In the genomic region with DNA sequence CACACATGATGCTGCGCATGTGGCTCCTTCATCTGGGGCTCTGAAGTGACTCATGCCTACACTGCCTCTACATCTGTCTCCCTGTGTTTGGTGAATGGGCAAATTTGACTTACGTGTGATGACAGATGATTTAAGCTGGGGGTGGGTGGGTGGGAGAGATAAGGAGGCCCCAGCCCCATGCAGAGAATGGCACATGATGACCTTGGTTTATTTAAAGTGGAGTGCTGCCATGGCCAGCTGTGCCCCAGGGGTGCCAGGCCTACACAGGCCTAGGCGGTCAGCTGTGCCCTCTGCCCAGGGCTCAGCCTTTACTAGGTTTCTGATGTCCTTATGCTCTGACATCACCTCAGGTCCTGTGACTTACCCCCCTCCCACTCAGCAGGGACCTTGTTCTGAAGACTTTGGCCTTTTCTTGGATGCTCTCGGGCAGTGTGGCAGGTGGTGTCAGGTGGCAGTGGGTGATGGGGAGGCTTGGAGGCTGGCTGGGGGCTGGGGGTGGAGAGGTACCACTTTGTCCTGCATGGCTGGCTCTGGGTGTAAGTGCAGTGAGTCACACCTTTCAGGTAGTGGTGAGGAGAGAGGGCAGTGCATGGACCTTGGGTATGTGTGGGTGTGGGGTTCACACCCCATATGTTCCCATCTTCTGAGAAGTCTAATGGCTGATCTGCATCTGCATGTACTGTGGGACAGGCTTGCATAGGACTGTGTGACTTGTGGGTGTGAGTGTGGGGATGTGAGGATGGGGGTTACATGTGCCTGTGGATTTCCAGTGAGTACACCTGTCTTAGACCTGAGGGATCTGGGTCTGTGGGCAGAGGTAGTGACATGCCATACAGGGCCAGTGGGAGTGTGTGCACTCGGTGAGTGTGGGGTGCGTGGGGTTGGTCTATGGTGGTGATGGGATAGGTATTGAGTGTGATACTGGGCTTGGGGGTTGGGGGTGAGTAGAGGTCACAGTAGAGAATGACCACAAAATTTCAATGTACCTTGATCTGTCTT, we compare ENCODE assay signal across 23 cellular contexts. TPM values are rescaled to one million over a fixed set of nuclear protein-coding genes. Genes with fewer than 3 reads are reported as not detected.
DNase-seq lines count a peak whose midpoint lies in the region; ATAC-seq, FAIRE-seq and TF ChIP-seq lines count a peak whose summit lies in the region.
"Had no signal": no experiment of that assay in that cellular context is flagged by ENCODE, and none has a peak within 500 bp of the region (broad histone marks: within the 10 kb centered on the region; RNA-seq: fewer than 3 reads in every experiment).

No MANE protein-coding gene starts in this region.

- no peak for TF ChIP-seq POLR2A in K562 (conservative IDR thresholded peaks at IDR 0.05)
- no peak for TF ChIP-seq POLR2A in transverse colon (IDR thresholded peaks at IDR 0.05)

- no TSS peak for BruUV-seq in K562 (replicated peaks; lab: Mats Ljungman, UMichigan)

- TF ChIP-seq CTCF in K562 (IDR thresholded peaks at IDR 0.05 in 2 of 3, conservative IDR thresholded peaks at IDR 0.05 in 1 of 3; ENCODE audit: insufficient read depth in 2 of 3, low read depth in 1 of 3, low read length in 3 of 3) (no peak), transverse colon (IDR thresholded peaks at IDR 0.05) (no peak), lower lobe of right lung (IDR thresholded peaks at IDR 0.05) (no peak)

- intact Hi-C loops in K562 (cut with micrococcal nuclease) (no loop called here), transverse colon (cut with DNase I; ENCODE audit: low total_unique reads) (no loop called here), lower lobe of right lung (cut with DNase I) (no loop called here)

- in situ Hi-C loops in K562 (cut with MboI) (no loop called here), transverse colon (cut with MboI; ENCODE audit: low pct_ligation_motif_present in 1 of 4, low pct_unique_long_range_greater_than_20kb in 1 of 4, low sequenced_read_pairs in 3 of 4) (no loop called here)

- H3K27me3 ChIP-seq in K562 (ENCODE audit: control insufficient read depth in 2 of 2, insufficient read depth in 2 of 2, low read length in 2 of 2) = no peaks in the 10 kb centered on the region
- H3K27me3 ChIP-seq in transverse colon = no peaks in the 10 kb centered on the region
- H3K27me3 ChIP-seq in lower lobe of right lung (ENCODE audit: low read depth) = no peaks in the 10 kb centered on the region
- H3K27me3 ChIP-seq: breast epithelium, MG63, spleen, tibial nerve had no signal

- CTCF ChIA-PET in K562 (lab: Yijun Ruan, JAX; ENCODE audit: low intra/inter-chr PET ratio) = no interaction called here

- peak; percentile 61 for DNase-seq in NK-92 treated with Interleukin-12 subunit alpha and Interleukin-12 subunit beta, amount 100 ng/mL, for 24 hours (lab: John Stamatoyannopoulos, UW)
- DNase-seq in NK-92 (lab: John Stamatoyannopoulos, UW; ENCODE audit: unreplicated experiment) = no peak
- peak in 1 of 4 experiments; percentile 41 for DNase-seq in K562 (ENCODE audit: extremely low read depth in 1 of 4, low spot score in 3 of 4)
- DNase-seq in mucosa of gallbladder (ENCODE audit: low spot score) = peak; percentile 55
- peak; percentile 52 for DNase-seq in transverse colon
- DNase-seq in lower lobe of right lung = no peak
- DNase-seq in activated CD4-positive, alpha-beta T cell treated with anti-CD3 and anti-CD28 coated beads, Interleukin-2, amount 50 U/mL, for 1 hour = no peak
- DNase-seq: activated CD4-positive, alpha-beta T cell treated with anti-CD3 and anti-CD28 coated beads, Interleukin-2, amount 10 ng/mL, durations not matched to agents 7 days and 5 days; H7; MG63; midbrain; NCI-H1436; NCI-H2171; NCI-H524; spleen; stimulated activated CD4-positive, alpha-beta T cell treated with anti-CD3 and anti-CD28 coated beads, Interleukin-4, amount 100 ng/mL, for 1 hour; T-helper 2 cell had no signal

- no peak overlapping the region for H3K4me2 ChIP-seq in K562 (ENCODE audit: insufficient read depth, low read length)
- H3K4me2 ChIP-seq: A549 had no signal

- TF ChIP-seq RAD21 in K562 (CRISPR knock-in tag; conservative IDR thresholded peaks at IDR 0.05 in 1 of 2, IDR thresholded peaks at IDR 0.05 in 1 of 2) = no peak

- H3K4me1 ChIP-seq in K562 (replicated peaks in 1 of 2; ENCODE audit: control insufficient read depth in 2 of 2, insufficient read depth in 2 of 2, low read length in 2 of 2) (peaks cover 15 to 20% of the 10 kb centered on the region in 2 experiments), transverse colon (peaks cover 14 to 44% (median 31%) of the 10 kb centered on the region in 4 donors), lower lobe of right lung (peaks cover 40% of the 10 kb centered on the region)
- H3K4me1 ChIP-seq: breast epithelium, tibial nerve had no signal

- H3K79me2 ChIP-seq in K562 (ENCODE audit: control insufficient read depth, insufficient read depth, low read length) = no peaks in the 10 kb centered on the region

- POLR2A ChIA-PET in K562 (lab: Yijun Ruan, JAX) = interaction anchor here (0.7 kb wide), 1 partner anchor 121 kb away, joined by 3 read pairs; no protein-coding TSS in a partner anchor

- H3K27ac ChIP-seq in K562 (ENCODE audit: extremely low read depth, low read depth, low read length) (no peak overlapping the region), transverse colon (no peak overlapping the region), lower lobe of right lung (no peak overlapping the region)
- H3K27ac ChIP-seq: A549, breast epithelium, coronary artery, tibial nerve, VCaP had no signal

- no peaks in the 10 kb centered on the region for H3K9me1 ChIP-seq in K562 (ENCODE audit: control insufficient read depth, insufficient read depth, low read length)

- no peak for FAIRE-seq in K562 (lab: Jason Lieb, UNC)
- FAIRE-seq: A549 had no signal

- H3K9me3 ChIP-seq in K562 (replicated peaks; ENCODE audit: control insufficient read depth, insufficient read depth, low read depth, low read length) (no peaks in the 10 kb centered on the region), transverse colon (no peaks in the 10 kb centered on the region), lower lobe of right lung (no peaks in the 10 kb centered on the region)
- H3K9me3 ChIP-seq: A549, breast epithelium, MG63, spleen, tibial nerve had no signal

- H3K36me3 ChIP-seq in K562 (ENCODE audit: control insufficient read depth, insufficient read depth, low read length) (no peaks in the 10 kb centered on the region), transverse colon (no peaks in the 10 kb centered on the region), lower lobe of right lung (no peaks in the 10 kb centered on the region)
- H3K36me3 ChIP-seq: breast epithelium, MG63, spleen, tibial nerve had no signal

- no peak overlapping the region for H3K4me3 ChIP-seq in K562
- no peak overlapping the region for H3K4me3 ChIP-seq in transverse colon
- H3K4me3 ChIP-seq in lower lobe of right lung = no peak overlapping the region
- H3K4me3 ChIP-seq: A549, breast epithelium, coronary artery, MG63, spleen, tibial nerve had no signal

- H4K20me1 ChIP-seq in K562 (replicated peaks; ENCODE audit: control insufficient read depth, insufficient read depth, low read length) = peaks cover 9% of the 10 kb centered on the region

- no peak for ATAC-seq in K562
- no peak for ATAC-seq in lower lobe of right lung
- ATAC-seq in HG02852 (IDR thresholded peaks at IDR 0.05; ENCODE audit: unreplicated experiment) = no peak
- ATAC-seq: A549 had no signal

- TF ChIP-seq EP300 in K562 (IDR thresholded peaks at IDR 0.05; ENCODE audit: low read length) = no peak
- no peak for TF ChIP-seq EP300 in transverse colon (IDR thresholded peaks at IDR 0.05; ENCODE audit: low read depth)

- no peak overlapping the region for H3K9ac ChIP-seq in K562 (ENCODE audit: insufficient read depth in 1 of 2, low read depth in 2 of 2, low read length in 2 of 2)

- H2AFZ ChIP-seq in K562 (ENCODE audit: low read depth, low read length) = no peak overlapping the region

- WGBS in K562 (ENCODE audit: insufficient coverage, low coverage, missing lambda C conversion rate) = 51% methylated on average over 6 of the region's 6 CpGs
- 88 to 89% methylated on average over 2 to 6 of the region's 6 CpGs for WGBS in transverse colon (ENCODE audit: low coverage in 1 of 2), 2 donors

TF ChIP-seq in K562, 482 proteins besides CTCF, POLR2A, EP300 and RAD21 (continues in another document):
- TF ChIP-seq CBFA2T2 (conservative IDR thresholded peaks at IDR 0.05) (peak; percentile 45), NFE2 (IDR thresholded peaks at IDR 0.05; ENCODE audit: low read depth) (0 out of 2 replicates have a peak, but pooled peaks have one; percentile 2), ZNF764 (CRISPR knock-in tag; IDR thresholded peaks at IDR 0.05; ENCODE audit: low read depth) (no peak), EGR1 (conservative IDR thresholded peaks at IDR 0.05) (peak; percentile 42), JUND (IDR thresholded peaks at IDR 0.05; ENCODE audit: borderline replicate concordance, low read depth, low read length) (peak; percentile 27; the same call in 1 of the 2 replicates), JUND (tag; IDR thresholded peaks at IDR 0.05; ENCODE audit: borderline replicate concordance, low read depth, low read length) (no peak), CBFA2T3 (IDR thresholded peaks at IDR 0.05) (peak; percentile 52), MEIS2 (IDR thresholded peaks at IDR 0.05; ENCODE audit: partially characterized antibody) (peak; percentile 20), MAZ (CRISPR knock-in tag; conservative IDR thresholded peaks at IDR 0.05 in 1 of 2, IDR thresholded peaks at IDR 0.05 in 1 of 2) (no peak)

RNA-seq across cellular contexts. Expression of a gene that starts 41.4 kb away (rescaled TPM):
- 511 and 945 TPM in 2 replicates for total RNA-seq in K562 (2011; cell fraction: chromatin; rRNA removed; ENCODE audit: low replicate concordance)
- total RNA-seq in K562 (2011; cell fraction: nucleolus; rRNA removed) = 536 and 553 TPM in 2 replicates
- 559 and 592 TPM in 2 replicates for total RNA-seq in K562 (2011; cell fraction: nucleoplasm; rRNA removed)
- total RNA-seq in K562 (2014; rRNA removed) (124 and 144 TPM in 2 replicates), K562 (2014; rRNA removed; fragmentation: Illumina TruSeq; extraction: Trizol) (66.5 and 70.7 TPM in 2 replicates), K562 (2015; rRNA removed; fragmentation: Illumina TruSeq; extraction: Trizol) (25.8 and 27.0 TPM in 2 replicates), K562 (2021) (131 and 159 TPM in 2 replicates), mucosa of gallbladder (420 TPM), transverse colon (100 to 1,000 TPM; 131 to 608 (median 203) TPM), lower lobe of right lung (196 TPM)
- polyA plus RNA-seq in K562 (2011; rRNA removed) (271 and 467 TPM in 2 replicates), K562 (2014; fragmentation: Illumina TruSeq; extraction: Trizol) (134 and 172 TPM in 2 replicates), K562 (2014; fragmentation: Nextera tagmentation; extraction: Ambion mirVana) (10 to 100 TPM; 14.0 to 16.0 TPM), K562 (2014; rRNA removed) (179 and 182 TPM in 2 replicates)
- polyA plus RNA-seq in K562 (2011; cell fraction: cytosol; rRNA removed) = 222 and 346 TPM in 2 replicates
- polyA plus RNA-seq in K562 (2011; cell fraction: nucleus; rRNA removed) = 1,880 and 1,961 TPM in 2 replicates
- 112 and 555 TPM in 2 replicates for polyA plus RNA-seq in K562 (2012)
- polyA minus RNA-seq in K562 (2011; rRNA and poly(A)+ RNA removed) = 359 and 374 TPM in 2 replicates
- polyA minus RNA-seq in K562 (2011; cell fraction: cytosol; rRNA and poly(A)+ RNA removed) = 79.8 and 123 TPM in 2 replicates
- 310 and 397 TPM in 2 replicates for polyA minus RNA-seq in K562 (2011; cell fraction: nucleus; rRNA and poly(A)+ RNA removed)

Comparison
In these comparisons a context has a peak if more than half of its experiments do, and no peak if none do; other contexts are left out.
1. DNase-seq: peak in NK-92 treated with Interleukin-12 subunit alpha and Interleukin-12 subunit beta, amount 100 ng/mL, for 24 hours (single experiment), mucosa of gallbladder (single experiment) and transverse colon (single experiment); none in NK-92 (single experiment), lower lobe of right lung (single experiment) and activated CD4-positive, alpha-beta T cell treated with anti-CD3 and anti-CD28 coated beads, Interleukin-2, amount 50 U/mL, for 1 hour (single experiment).